26 cellular contexts compared by ENCODE assay signal in the genomic region with DNA sequence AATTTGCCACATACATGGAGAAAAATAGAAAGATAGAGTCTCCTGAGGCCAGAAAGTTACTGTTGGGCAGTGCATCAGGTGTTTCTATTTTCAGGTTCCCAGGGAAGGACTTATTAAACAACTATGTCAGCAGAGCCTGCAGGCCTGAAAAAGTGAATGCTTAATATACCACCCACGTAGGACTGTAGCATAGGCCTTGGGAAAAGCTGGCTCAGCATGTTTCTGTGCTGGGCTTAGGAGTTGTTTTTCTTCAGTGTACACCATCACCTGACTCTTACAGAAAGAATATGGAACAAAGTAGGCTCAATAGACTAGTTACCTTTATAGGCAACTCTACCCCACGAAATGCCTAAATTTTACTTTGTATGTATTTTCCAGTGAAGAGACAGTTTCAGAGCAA.
"Had no signal": no experiment of that assay in that cellular context is flagged by ENCODE, and none has a peak within 500 bp of the region (broad histone marks: within the 10 kb centered on the region; RNA-seq: fewer than 3 reads in every experiment).

No MANE protein-coding gene starts in this region.

- H3K27me3 Mint-ChIP-seq: activated CD4-positive, alpha-beta memory T cell treated with anti-CD3 and anti-CD28 coated beads, Interleukin-2, amount 10 ng/mL, durations not matched to agents 7 days and 5 days; activated CD4-positive, alpha-beta T cell treated with anti-CD3 and anti-CD28 coated beads, Interleukin-2, amount 10 ng/mL, durations not matched to agents 7 days and 5 days; activated naive CD4-positive, alpha-beta T cell treated with anti-CD3 and anti-CD28 coated beads, Interleukin-2, amount 50 U/mL, for 24 hours; brain; effector memory CD8-positive, alpha-beta T cell; stimulated activated naive B cell treated with anti-CD40 and anti-IgM and Interleukin-4, amounts not matched to agents 10 μg/mL and 1 μg/mL and 100 μg/mL, for 72 hours; T-helper 17 cell had no signal

- H3K9me3 ChIP-seq: gastroesophageal sphincter, left lung, lower lobe of right lung, suprapubic skin, tibial artery, upper lobe of right lung had no signal

- H3K9me3 Mint-ChIP-seq: activated CD4-positive, alpha-beta T cell treated with anti-CD3 and anti-CD28 coated beads, Interleukin-2, amount 10 ng/mL, durations not matched to agents 7 days and 5 days; activated naive CD4-positive, alpha-beta T cell treated with anti-CD3 and anti-CD28 coated beads, Interleukin-2, amount 50 U/mL, for 24 hours; activated T-cell treated with anti-CD3 and anti-CD28 coated beads, Interleukin-2, amount 50 U/mL, for 24 hours; nephron; stimulated activated naive B cell treated with anti-CD40 and anti-IgM and Interleukin-4, amounts not matched to agents 10 μg/mL and 1 μg/mL and 100 μg/mL, for 72 hours had no signal

- ATAC-seq: effector memory CD8-positive, alpha-beta T cell; gastroesophageal sphincter; left lung; lower lobe of right lung; sciatic nerve; stimulated activated naive B cell treated with anti-CD40 and anti-IgM and Interleukin-4, amounts not matched to agents 10 μg/mL and 1 μg/mL and 100 μg/mL, for 72 hours; T-helper 17 cell; upper lobe of right lung had no signal

- H3K27ac Mint-ChIP-seq: activated CD4-positive, alpha-beta memory T cell treated with anti-CD3 and anti-CD28 coated beads, Interleukin-2, amount 10 ng/mL, durations not matched to agents 7 days and 5 days; activated CD4-positive, alpha-beta T cell treated with anti-CD3 and anti-CD28 coated beads, Interleukin-2, amount 10 ng/mL, durations not matched to agents 7 days and 5 days; activated naive CD4-positive, alpha-beta T cell treated with anti-CD3 and anti-CD28 coated beads, Interleukin-2, amount 50 U/mL, for 24 hours; activated T-cell treated with anti-CD3 and anti-CD28 coated beads, Interleukin-2, amount 50 U/mL, for 24 hours; effector memory CD8-positive, alpha-beta T cell; immature natural killer cell; stimulated activated naive B cell treated with anti-CD40 and anti-IgM and Interleukin-4, amounts not matched to agents 10 μg/mL and 1 μg/mL and 100 μg/mL, for 72 hours; T-helper 17 cell had no signal

- H3K4me3 Mint-ChIP-seq: activated CD4-positive, alpha-beta memory T cell treated with anti-CD3 and anti-CD28 coated beads, Interleukin-2, amount 10 ng/mL, durations not matched to agents 7 days and 5 days; activated CD4-positive, alpha-beta T cell treated with anti-CD3 and anti-CD28 coated beads, Interleukin-2, amount 10 ng/mL, durations not matched to agents 7 days and 5 days; activated naive CD4-positive, alpha-beta T cell treated with anti-CD3 and anti-CD28 coated beads, Interleukin-2, amount 50 U/mL, for 24 hours; activated T-cell treated with anti-CD3 and anti-CD28 coated beads, Interleukin-2, amount 50 U/mL, for 24 hours; brain; effector memory CD8-positive, alpha-beta T cell; immature natural killer cell; nephron; stimulated activated naive B cell treated with anti-CD40 and anti-IgM and Interleukin-4, amounts not matched to agents 10 μg/mL and 1 μg/mL and 100 μg/mL, for 72 hours; T-helper 17 cell had no signal

- H3K4me1 ChIP-seq: gastroesophageal sphincter, left lung, lower lobe of right lung, suprapubic skin, tibial artery, upper lobe of right lung had no signal

- DNase-seq: activated CD4-positive, alpha-beta memory T cell treated with anti-CD3 and anti-CD28 coated beads, Interleukin-2, amount 10 ng/mL, durations not matched to agents 7 days and 5 days; activated CD4-positive, alpha-beta T cell treated with anti-CD3 and anti-CD28 coated beads for 1 hour; activated CD4-positive, alpha-beta T cell treated with anti-CD3 and anti-CD28 coated beads, Interleukin-2, amount 10 ng/mL, durations not matched to agents 7 days and 5 days; activated CD8-positive, alpha-beta memory T cell treated with anti-CD3 and anti-CD28 coated beads, Interleukin-2, amount 50 U/mL, for 48 hours; activated T-cell treated with anti-CD3 and anti-CD28 coated beads, Interleukin-2, amount 50 U/mL, for 24 hours; aorta; cortex of kidney; effector memory CD8-positive, alpha-beta T cell; hippocampal formation; immature natural killer cell; left lung; lower lobe of right lung; stimulated activated CD4-positive, alpha-beta T cell treated with anti-CD3 and anti-CD28 coated beads, Interleukin-15, amount 100 ng/mL, for 24 hours; stimulated activated CD4-positive, alpha-beta T cell treated with anti-CD3 and anti-CD28 coated beads, Interleukin-2, amount 100 ng/mL, for 24 hours; stimulated activated naive B cell treated with anti-CD40 and anti-IgM and Interleukin-4, amounts not matched to agents 10 μg/mL and 1 μg/mL and 100 μg/mL, for 72 hours; T-helper 17 cell; T1000; tibial artery; upper lobe of right lung had no signal

- H3K4me3 ChIP-seq: cardiac muscle cell, gastroesophageal sphincter, left lung, lower lobe of right lung, suprapubic skin, tibial artery, upper lobe of right lung had no signal

- H3K36me3 Mint-ChIP-seq: activated naive CD4-positive, alpha-beta T cell treated with anti-CD3 and anti-CD28 coated beads, Interleukin-2, amount 50 U/mL, for 24 hours; brain; immature natural killer cell; stimulated activated naive B cell treated with anti-CD40 and anti-IgM and Interleukin-4, amounts not matched to agents 10 μg/mL and 1 μg/mL and 100 μg/mL, for 72 hours had no signal

- H3K36me3 ChIP-seq: cardiac muscle cell, gastroesophageal sphincter, left lung, lower lobe of right lung, suprapubic skin, tibial artery, upper lobe of right lung had no signal

- H3K27ac ChIP-seq: cardiac muscle cell, gastroesophageal sphincter, left lung, lower lobe of right lung, suprapubic skin, tibial artery, upper lobe of right lung had no signal

- H3K27me3 ChIP-seq: cardiac muscle cell, gastroesophageal sphincter, left lung, suprapubic skin, tibial artery, upper lobe of right lung had no signal

- H3K4me1 Mint-ChIP-seq: activated CD4-positive, alpha-beta memory T cell treated with anti-CD3 and anti-CD28 coated beads, Interleukin-2, amount 10 ng/mL, durations not matched to agents 7 days and 5 days; activated CD4-positive, alpha-beta T cell treated with anti-CD3 and anti-CD28 coated beads, Interleukin-2, amount 10 ng/mL, durations not matched to agents 7 days and 5 days; activated naive CD4-positive, alpha-beta T cell treated with anti-CD3 and anti-CD28 coated beads, Interleukin-2, amount 50 U/mL, for 24 hours; immature natural killer cell; nephron; stimulated activated naive B cell treated with anti-CD40 and anti-IgM and Interleukin-4, amounts not matched to agents 10 μg/mL and 1 μg/mL and 100 μg/mL, for 72 hours; T-helper 17 cell had no signal
